Comparison of ENCODE assay signal across 1 cellular context in genomic region chr2:3647831-3648651, GRCh38.
TF ChIP-seq lines count a peak whose summit lies in the region.

No MANE protein-coding gene starts in this region.

TF ChIP-seq in SK-N-SH treated with all-trans-retinoic acid at 6 μM for 48 hours, 23 proteins besides CTCF, POLR2A, EP300 and RAD21 (continued from another document):
- TF ChIP-seq CREB5 (CRISPR knock-in tag; IDR thresholded peaks at IDR 0.05; ENCODE audit: low read depth) (no peak), CSRNP3 (CRISPR knock-in tag; IDR thresholded peaks at IDR 0.05) (no peak)
